ENCODE assay signal across 15 cellular contexts in genomic region chr19:5313307-5313706, GRCh38. TPM values are rescaled to one million over a fixed set of nuclear protein-coding genes. Genes with fewer than 3 reads are reported as not detected.
DNase-seq lines count a peak whose midpoint lies in the region; ATAC-seq and TF ChIP-seq lines count a peak whose summit lies in the region.
"Had no signal": no experiment of that assay in that cellular context is flagged by ENCODE, and none has a peak within 500 bp of the region (broad histone marks: within the 10 kb centered on the region; RNA-seq: fewer than 3 reads in every experiment).

No MANE protein-coding gene starts in this region.

- H3K4me3 ChIP-seq in Caco-2 (ENCODE audit: low read depth, low read length): no peak overlapping the region
- H3K4me3 ChIP-seq: colonic mucosa, thyroid gland had no signal

- no peaks in the 10 kb centered on the region for H3K4me1 ChIP-seq in Caco-2
- H3K4me1 ChIP-seq: colonic mucosa, thyroid gland had no signal

- CTCF ChIA-PET in Caco-2 (lab: Charles Lee): no interaction called here

- TF ChIP-seq CTCF in Caco-2 (IDR thresholded peaks at IDR 0.05; ENCODE audit: insufficient read depth in 1 of 2, low read depth in 1 of 2, low read length in 1 of 2, severe bottlenecking in 1 of 2, unreplicated experiment in 1 of 2): no peak

- no peaks in the 10 kb centered on the region for H3K9me3 Mint-ChIP-seq in Caco-2 (ENCODE audit: unreplicated experiment)
- H3K9me3 Mint-ChIP-seq: activated T-helper 1 cell treated with anti-CD3 and anti-CD28 coated beads, Interleukin-12 subunit alpha, Interleukin-12 subunit beta, Interleukin-2, Interleukin-4 antibody, amounts not matched to agents 30 ng/mL and 10 ng/mL and 1 ng/mL, durations not matched to agents 14 hours and 24 hours and 36 hours had no signal

- H3K27me3 ChIP-seq in Caco-2 (replicated peaks; ENCODE audit: control insufficient read depth, insufficient read depth, low read length): no peaks in the 10 kb centered on the region
- H3K27me3 ChIP-seq: colonic mucosa, thyroid gland had no signal

- H3K27ac Mint-ChIP-seq in Caco-2 (ENCODE audit: unreplicated experiment): no peak overlapping the region
- H3K27ac Mint-ChIP-seq: activated T-helper 1 cell treated with anti-CD3 and anti-CD28 coated beads, Interleukin-12 subunit alpha, Interleukin-12 subunit beta, Interleukin-2, Interleukin-4 antibody, amounts not matched to agents 30 ng/mL and 10 ng/mL and 1 ng/mL, durations not matched to agents 14 hours and 24 hours and 36 hours; naive thymus-derived CD4-positive, alpha-beta T cell had no signal

- no peak overlapping the region for H3K4me3 Mint-ChIP-seq in Caco-2 (ENCODE audit: unreplicated experiment)
- H3K4me3 Mint-ChIP-seq: activated T-helper 1 cell treated with anti-CD3 and anti-CD28 coated beads, Interleukin-12 subunit alpha, Interleukin-12 subunit beta, Interleukin-2, Interleukin-4 antibody, amounts not matched to agents 30 ng/mL and 10 ng/mL and 1 ng/mL, durations not matched to agents 14 hours and 24 hours and 36 hours; naive thymus-derived CD4-positive, alpha-beta T cell had no signal

- peak; percentile 10 for DNase-seq in DMS79 (lab: John Stamatoyannopoulos, UW)
- peak; percentile 34 for DNase-seq in NCI-H1092 (lab: John Stamatoyannopoulos, UW)
- DNase-seq in SHP77 treated with DMSO at 0.1 percent for 48 hours (lab: John Stamatoyannopoulos, UW): peak; percentile 30
- peak; percentile 26 for DNase-seq in mucosa of gallbladder (ENCODE audit: low spot score)
- DNase-seq in NCI-H226: no peak
- DNase-seq in Caco-2: no peak
- DNase-seq: activated CD4-positive, alpha-beta T cell treated with anti-CD3 and anti-CD28 coated beads, Interleukin-2, amount 50 U/mL, for 1 hour; colonic mucosa; naive thymus-derived CD4-positive, alpha-beta T cell; NCI-H1694; T1000; thyroid gland had no signal

- POLR2A ChIA-PET in Caco-2 (lab: Charles Lee): no interaction called here

- H3K36me3 ChIP-seq in Caco-2 (ENCODE audit: control insufficient read depth, insufficient read depth, low read length): no peaks in the 10 kb centered on the region
- H3K36me3 ChIP-seq: colonic mucosa, thyroid gland had no signal

- no peaks in the 10 kb centered on the region for H3K9me3 ChIP-seq in Caco-2
- H3K9me3 ChIP-seq: colonic mucosa, thyroid gland had no signal

- peaks cover 6% of the 10 kb centered on the region for H3K36me3 Mint-ChIP-seq in Caco-2 (ENCODE audit: insufficient read depth, unreplicated experiment)

- H3K4me1 Mint-ChIP-seq in Caco-2 (ENCODE audit: low read depth, unreplicated experiment): no peaks in the 10 kb centered on the region

- no peak for ATAC-seq in HG03025 (IDR thresholded peaks at IDR 0.05; ENCODE audit: low FRiP score, unreplicated experiment)
- ATAC-seq: left lobe of liver; naive thymus-derived CD4-positive, alpha-beta T cell had no signal

- BruUV-seq in Caco-2 (replicated peaks; lab: Mats Ljungman, UMichigan): no TSS peak

- intact Hi-C loops in Caco-2 (cut with micrococcal nuclease; ENCODE audit: unreplicated experiment): no loop called here

- H3K27me3 Mint-ChIP-seq in Caco-2 (ENCODE audit: insufficient read depth, unreplicated experiment): no peaks in the 10 kb centered on the region

RNA-seq across cellular contexts. Expression of gene PTPRS, which starts 27.3 kb away (rescaled TPM):
- 184 TPM for total RNA-seq in mucosa of gallbladder
- total RNA-seq in Caco-2 (2022): 65.0 and 65.6 TPM in 2 replicates

Comparison
In these comparisons a context has a peak if more than half of its experiments do, and no peak if none do; other contexts are left out.
1. DNase-seq: peak in DMS79 (single experiment), NCI-H1092 (single experiment), SHP77 treated with DMSO at 0.1 percent for 48 hours (single experiment) and mucosa of gallbladder (single experiment); none in NCI-H226 (single experiment) and Caco-2 (0 of 2).